Comparison of ENCODE assay signal across 9 cellular contexts in genomic region chr19:35014774-35015173, GRCh38. TPM values are rescaled to one million over a fixed set of nuclear protein-coding genes. Genes with fewer than 3 reads are reported as not detected.
DNase-seq lines count a peak whose midpoint lies in the region; ATAC-seq and TF ChIP-seq lines count a peak whose summit lies in the region.
"Not testable (repeated sequence)": the region's sequence is repeated elsewhere in the genome, so short reads cannot be mapped to it uniquely, and the experiment has no call there.
"Had no signal": no experiment of that assay in that cellular context is flagged by ENCODE, and none has a peak within 500 bp of the region (broad histone marks: within the 10 kb centered on the region; RNA-seq: fewer than 3 reads in every experiment).

No MANE protein-coding gene starts in this region.

- H3K9me3 Mint-ChIP-seq in CD8-positive, alpha-beta T cell; WTC11; activated T-cell treated with anti-CD3 and anti-CD28 coated beads, Interleukin-2, amount 50 U/mL, for 24 hours; activated naive CD8-positive, alpha-beta T cell treated with anti-CD3 and anti-CD28 coated beads, Interleukin-2, amount 10 ng/mL, durations not matched to agents 7 days and 5 days; naive thymus-derived CD4-positive, alpha-beta T cell; stimulated activated naive CD8-positive, alpha-beta T cell treated with anti-CD3 and anti-CD28 coated beads, Interleukin-15, amount 100 ng/mL, for 72 hours: not testable (repeated sequence)

- peaks cover 80% of the 10 kb centered on the region for H3K36me3 Mint-ChIP-seq in CD8-positive, alpha-beta T cell
- peaks cover 81% of the 10 kb centered on the region for H3K36me3 Mint-ChIP-seq in WTC11
- H3K36me3 Mint-ChIP-seq in activated T-cell treated with anti-CD3 and anti-CD28 coated beads, Interleukin-2, amount 50 U/mL, for 24 hours (ENCODE audit: low read depth): peaks cover 98% of the 10 kb centered on the region
- H3K36me3 Mint-ChIP-seq in activated naive CD8-positive, alpha-beta T cell treated with anti-CD3 and anti-CD28 coated beads, Interleukin-2, amount 10 ng/mL, durations not matched to agents 7 days and 5 days: peaks cover 54% of the 10 kb centered on the region
- H3K36me3 Mint-ChIP-seq in naive thymus-derived CD4-positive, alpha-beta T cell: peaks cover 9 to 55% (median 32%) of the 10 kb centered on the region in 5 donors

- not testable (repeated sequence) for H3K27me3 Mint-ChIP-seq in CD8-positive, alpha-beta T cell (ENCODE audit: low read depth); WTC11 (ENCODE audit: low read depth); activated T-cell treated with anti-CD3 and anti-CD28 coated beads, Interleukin-2, amount 50 U/mL, for 24 hours; activated naive CD8-positive, alpha-beta T cell treated with anti-CD3 and anti-CD28 coated beads, Interleukin-2, amount 10 ng/mL, durations not matched to agents 7 days and 5 days; naive thymus-derived CD4-positive, alpha-beta T cell; stimulated activated naive CD8-positive, alpha-beta T cell treated with anti-CD3 and anti-CD28 coated beads, Interleukin-15, amount 100 ng/mL, for 72 hours

- ATAC-seq in CD8-positive, alpha-beta T cell; WTC11; activated naive CD8-positive, alpha-beta T cell treated with anti-CD3 and anti-CD28 coated beads, Interleukin-2, amount 10 ng/mL, durations not matched to agents 7 days and 5 days (ENCODE audit: low read depth); naive thymus-derived CD4-positive, alpha-beta T cell; stimulated activated naive CD8-positive, alpha-beta T cell treated with anti-CD3 and anti-CD28 coated beads, Interleukin-15, amount 100 ng/mL, for 72 hours: not testable (repeated sequence)

- intact Hi-C loops in CD8-positive, alpha-beta T cell (cut with DNase I, micrococcal nuclease): loop anchor here (5.0 kb wide), 2 partner anchors 157 to 177 kb away; no protein-coding TSS in a partner anchor
- intact Hi-C loops in naive thymus-derived CD4-positive, alpha-beta T cell (cut with micrococcal nuclease): loop anchor here in 1 of 2 donors (1.0 to 5.0 kb wide), 7 partner anchors 13 to 375 kb away; partner anchors contain the start of genes SCN1B, ZNF181 and ZNF599

- H3K4me3 Mint-ChIP-seq in CD8-positive, alpha-beta T cell: peak overlapping the region; percentile 91
- not testable (repeated sequence) for H3K4me3 Mint-ChIP-seq in WTC11; activated T-cell treated with anti-CD3 and anti-CD28 coated beads, Interleukin-2, amount 50 U/mL, for 24 hours
- H3K4me3 Mint-ChIP-seq in activated naive CD8-positive, alpha-beta T cell treated with anti-CD3 and anti-CD28 coated beads, Interleukin-2, amount 10 ng/mL, durations not matched to agents 7 days and 5 days: peak overlapping the region; percentile 84
- peak overlapping the region; percentile 73 to 94 (median 86) for H3K4me3 Mint-ChIP-seq in naive thymus-derived CD4-positive, alpha-beta T cell
- H3K4me3 Mint-ChIP-seq in stimulated activated naive CD8-positive, alpha-beta T cell treated with anti-CD3 and anti-CD28 coated beads, Interleukin-15, amount 100 ng/mL, for 72 hours: peak overlapping the region; percentile 85

- H3K36me3 ChIP-seq in CD8-positive, alpha-beta T cell (ENCODE audit: insufficient read depth, low read length): peaks cover 53% of the 10 kb centered on the region
- H3K36me3 ChIP-seq in naive thymus-derived CD4-positive, alpha-beta T cell (ENCODE audit: control insufficient read depth in 2 of 3, insufficient read depth in 3 of 3, low read length in 3 of 3): peaks cover 8 to 71% (median 38%) of the 10 kb centered on the region in 3 experiments

- peak in 1 of 7 experiments; percentile 6 for DNase-seq in CD8-positive, alpha-beta T cell
- not testable (repeated sequence) for DNase-seq in WTC11 (ENCODE audit: low spot score); activated T-cell treated with anti-CD3 and anti-CD28 coated beads, Interleukin-2, amount 50 U/mL, for 24 hours; activated naive CD8-positive, alpha-beta T cell treated with anti-CD3 and anti-CD28 coated beads, Interleukin-2, amount 10 ng/mL, durations not matched to agents 7 days and 5 days; naive thymus-derived CD4-positive, alpha-beta T cell; stimulated activated naive CD8-positive, alpha-beta T cell treated with anti-CD3 and anti-CD28 coated beads, Interleukin-15, amount 100 ng/mL, for 72 hours

- peak overlapping the region; percentile 99 for H3K27ac Mint-ChIP-seq in CD8-positive, alpha-beta T cell
- H3K27ac Mint-ChIP-seq in WTC11: not testable (repeated sequence)
- H3K27ac Mint-ChIP-seq in activated T-cell treated with anti-CD3 and anti-CD28 coated beads, Interleukin-2, amount 50 U/mL, for 24 hours: peak overlapping the region; percentile 91
- peak overlapping the region; percentile 91 for H3K27ac Mint-ChIP-seq in activated naive CD8-positive, alpha-beta T cell treated with anti-CD3 and anti-CD28 coated beads, Interleukin-2, amount 10 ng/mL, durations not matched to agents 7 days and 5 days
- peak overlapping the region; percentile 83 to 99 (median 96) for H3K27ac Mint-ChIP-seq in naive thymus-derived CD4-positive, alpha-beta T cell
- peak overlapping the region; percentile 94 to 95 for H3K27ac Mint-ChIP-seq in stimulated activated naive CD8-positive, alpha-beta T cell treated with anti-CD3 and anti-CD28 coated beads, Interleukin-15, amount 100 ng/mL, for 72 hours

- H3K27me3 ChIP-seq in CD8-positive, alpha-beta T cell (ENCODE audit: insufficient read depth, low read length); naive thymus-derived CD4-positive, alpha-beta T cell (ENCODE audit: control insufficient read depth in 2 of 2, insufficient read depth in 2 of 2, low read length in 2 of 2): not testable (repeated sequence)

- POLR2A ChIA-PET in CD8-positive, alpha-beta T cell (lab: Charles Lee): interaction anchor here (0.6 to 5.3 kb wide), 19 partner anchors 9 to 376 kb away, joined by 3 to 60 read pairs (median 4); partner anchors contain the start of genes GRAMD1A, SCN1B, ZNF302 and ZNF792
- POLR2A ChIA-PET in WTC11 (lab: Charles Lee): not testable (repeated sequence)
- POLR2A ChIA-PET in activated naive CD8-positive, alpha-beta T cell treated with anti-CD3 and anti-CD28 coated beads, Interleukin-2, amount 10 ng/mL, durations not matched to agents 7 days and 5 days (lab: Charles Lee): interaction anchor here (0.7 to 2.8 kb wide), 12 partner anchors 12 to 337 kb away, joined by 3 to 25 read pairs (median 4); partner anchors contain the start of genes ZNF302 and ZNF792
- POLR2A ChIA-PET in naive thymus-derived CD4-positive, alpha-beta T cell (lab: Charles Lee): interaction anchor here (0.6 to 11.9 kb wide), 21 partner anchors 8 to 1980 kb away, joined by 3 to 237 read pairs (median 4); partner anchors contain the start of genes FXYD5, GRAMD1A, SCN1B and ZNF30

- peaks cover 71% of the 10 kb centered on the region for H3K4me1 Mint-ChIP-seq in CD8-positive, alpha-beta T cell (ENCODE audit: low read depth)
- peaks cover 11% of the 10 kb centered on the region; the same call in 1 of the 2 replicates for H3K4me1 Mint-ChIP-seq in WTC11
- H3K4me1 Mint-ChIP-seq in activated T-cell treated with anti-CD3 and anti-CD28 coated beads, Interleukin-2, amount 50 U/mL, for 24 hours (ENCODE audit: low read depth): peaks cover 67% of the 10 kb centered on the region
- H3K4me1 Mint-ChIP-seq in activated naive CD8-positive, alpha-beta T cell treated with anti-CD3 and anti-CD28 coated beads, Interleukin-2, amount 10 ng/mL, durations not matched to agents 7 days and 5 days: peaks cover 50% of the 10 kb centered on the region
- H3K4me1 Mint-ChIP-seq in naive thymus-derived CD4-positive, alpha-beta T cell: peaks cover 47 to 77% (median 65%) of the 10 kb centered on the region in 7 donors
- peaks cover 68% of the 10 kb centered on the region for H3K4me1 Mint-ChIP-seq in stimulated activated naive CD8-positive, alpha-beta T cell treated with anti-CD3 and anti-CD28 coated beads, Interleukin-15, amount 100 ng/mL, for 72 hours

- peaks cover 79% of the 10 kb centered on the region for H3K4me1 ChIP-seq in CD8-positive, alpha-beta T cell (ENCODE audit: insufficient read depth, low read length)
- peaks cover 57 to 59% of the 10 kb centered on the region in 2 donors for H3K4me1 ChIP-seq in naive thymus-derived CD4-positive, alpha-beta T cell (ENCODE audit: control insufficient read depth in 2 of 2, insufficient read depth in 2 of 2, low read length in 2 of 2)

- H3K4me3 ChIP-seq in CD8-positive, alpha-beta T cell (ENCODE audit: low read depth, low read length): not testable (repeated sequence)
- peak overlapping the region; percentile 11 for H3K4me3 ChIP-seq in naive thymus-derived CD4-positive, alpha-beta T cell (ENCODE audit: low read length)

- H3K27ac ChIP-seq in CD8-positive, alpha-beta T cell (ENCODE audit: low read depth, low read length): peak overlapping the region; percentile 64
- peak overlapping the region; percentile 75 for H3K27ac ChIP-seq in naive thymus-derived CD4-positive, alpha-beta T cell (ENCODE audit: low read depth, low read length)

- TF ChIP-seq CTCF in CD8-positive, alpha-beta T cell (IDR thresholded peaks at IDR 0.05); WTC11 (IDR thresholded peaks at IDR 0.05): not testable (repeated sequence)

- CTCF ChIA-PET in CD8-positive, alpha-beta T cell (lab: Charles Lee): interaction anchor here (0.7 to 10.2 kb wide), 14 partner anchors 9 to 177 kb away, joined by 3 to 228 read pairs (median 8); partner anchors contain the start of genes GRAMD1A and ZNF30
- CTCF ChIA-PET in WTC11 (lab: Charles Lee): not testable (repeated sequence)
- CTCF ChIA-PET in naive thymus-derived CD4-positive, alpha-beta T cell (lab: Charles Lee): interaction anchor here (0.7 to 8.6 kb wide), 12 partner anchors 12 to 243 kb away, joined by 3 to 138 read pairs (median 4); partner anchors contain the start of gene GRAMD1A

- not testable (repeated sequence) for H3K9me3 ChIP-seq in CD8-positive, alpha-beta T cell (ENCODE audit: low read length); naive thymus-derived CD4-positive, alpha-beta T cell (ENCODE audit: control insufficient read depth in 2 of 3, low read length in 3 of 3)

RNA-seq across cellular contexts. Expression of gene GRAMD1A, which starts 14.7 kb away (rescaled TPM):
- total RNA-seq in CD8-positive, alpha-beta T cell: 100 to 1,000 TPM; 207 to 221 TPM
- total RNA-seq in WTC11 (2021): 235 to 389 TPM (median 236 TPM) in 3 replicates
- total RNA-seq in activated naive CD8-positive, alpha-beta T cell treated with anti-CD3 and anti-CD28 coated beads, Interleukin-2, amount 10 ng/mL, durations not matched to agents 7 days and 5 days: 100 to 1,000 TPM; 173 to 187 TPM
- 100 to 1,000 TPM in 4 of 5 experiments, 10 to 100 TPM in 1; 90.1 to 286 (median 253) TPM for total RNA-seq in naive thymus-derived CD4-positive, alpha-beta T cell
- polyA plus RNA-seq in naive thymus-derived CD4-positive, alpha-beta T cell: 10 to 100 TPM; 33.6 to 74.9 TPM

RNA-seq across cellular contexts. Expression of gene SCN1B, which starts 15.5 kb away (rescaled TPM):
- 1 to 10 TPM; 1.9 to 2.3 TPM for total RNA-seq in CD8-positive, alpha-beta T cell
- 4.4 to 8.0 TPM (median 4.8 TPM) in 3 replicates for total RNA-seq in WTC11 (2021)
- 1 to 10 TPM in 1 of 2 experiments, under 1 TPM in 1; 0.85 to 1.2 TPM for total RNA-seq in activated naive CD8-positive, alpha-beta T cell treated with anti-CD3 and anti-CD28 coated beads, Interleukin-2, amount 10 ng/mL, durations not matched to agents 7 days and 5 days
- 1 to 10 TPM in 4 of 5 experiments, under 1 TPM in 1; 0.48 to 1.9 (median 1.8) TPM for total RNA-seq in naive thymus-derived CD4-positive, alpha-beta T cell
- polyA plus RNA-seq in naive thymus-derived CD4-positive, alpha-beta T cell: under 1 TPM in 1 of 2 donors, not detected in 1; 0.23 TPM

RNA-seq across cellular contexts. Expression of gene HPN, which starts 26.7 kb away (rescaled TPM):
- not detected for total RNA-seq in CD8-positive, alpha-beta T cell
- total RNA-seq in WTC11 (2021): 20.8 to 35.5 TPM (median 34.6 TPM) in 3 replicates
- total RNA-seq in activated naive CD8-positive, alpha-beta T cell treated with anti-CD3 and anti-CD28 coated beads, Interleukin-2, amount 10 ng/mL, durations not matched to agents 7 days and 5 days: under 1 TPM in 1 of 2 experiments, not detected in 1; 0.20 TPM
- total RNA-seq in naive thymus-derived CD4-positive, alpha-beta T cell: not detected
- not detected for polyA plus RNA-seq in naive thymus-derived CD4-positive, alpha-beta T cell
- total RNA-seq: HFFc6 had no signal
- polyA plus RNA-seq: AG04450, BJ had no signal

RNA-seq across cellular contexts. Expression of gene ZNF792, which starts 50.7 kb away (rescaled TPM):
- total RNA-seq in CD8-positive, alpha-beta T cell: 1 to 10 TPM; 5.0 to 5.7 TPM
- 6.6 to 12.9 TPM (median 8.0 TPM) in 3 replicates for total RNA-seq in WTC11 (2021)
- total RNA-seq in activated naive CD8-positive, alpha-beta T cell treated with anti-CD3 and anti-CD28 coated beads, Interleukin-2, amount 10 ng/mL, durations not matched to agents 7 days and 5 days: 10 to 100 TPM; 21.4 to 24.9 TPM
- total RNA-seq in naive thymus-derived CD4-positive, alpha-beta T cell: 10 to 100 TPM; 11.0 to 33.9 (median 14.7) TPM
- polyA plus RNA-seq in naive thymus-derived CD4-positive, alpha-beta T cell: 10 to 100 TPM; 18.3 to 23.5 TPM

Comparison
In these comparisons a context has a peak if more than half of its experiments do, and no peak if none do; other contexts are left out.
1. RNA of gene HPN, which starts 26.7 kb away (total RNA-seq): 20.8 to 35.5 TPM in WTC11; 0.20 TPM in activated naive CD8-positive, alpha-beta T cell treated with anti-CD3 and anti-CD28 coated beads, Interleukin-2, amount 10 ng/mL, durations not matched to agents 7 days and 5 days, not detected in CD8-positive, alpha-beta T cell and not detected in naive thymus-derived CD4-positive, alpha-beta T cell; every median in the first group is over 10 times any median in the second.